ENCODE assay signal across 29 cellular contexts in the genomic region with DNA sequence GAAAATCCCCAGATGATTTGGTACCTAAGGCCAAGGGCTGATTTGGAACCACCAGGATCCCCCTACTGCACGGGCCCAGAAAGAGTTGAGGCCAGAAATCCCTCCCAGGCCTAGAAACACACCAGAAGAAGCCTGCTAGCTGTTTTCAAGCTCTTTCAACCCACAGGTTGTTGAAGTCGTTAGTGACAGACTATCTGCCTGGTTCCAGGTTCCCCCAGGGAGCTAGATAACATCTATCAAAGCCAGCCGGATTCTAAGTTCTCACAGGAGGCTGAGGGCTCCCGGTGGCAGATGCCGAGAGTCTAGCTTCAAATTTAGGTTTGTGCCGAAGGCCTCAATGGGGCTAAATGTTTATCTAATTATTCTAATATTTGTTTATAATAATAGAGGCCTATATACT.
"Had no signal": no experiment of that assay in that cellular context is flagged by ENCODE, and none has a peak within 500 bp of the region (broad histone marks: within the 10 kb centered on the region; RNA-seq: fewer than 3 reads in every experiment).

No MANE protein-coding gene starts in this region.

- ATAC-seq: gastroesophageal sphincter; naive thymus-derived CD8-positive, alpha-beta T cell; psoas muscle; stimulated activated effector memory CD8-positive, alpha-beta T cell treated with anti-CD3 and anti-CD28 coated beads, Interleukin-12 subunit alpha, Interleukin-12 subunit beta, amount 100 ng/mL, for 72 hours; stimulated activated naive CD8-positive, alpha-beta T cell treated with anti-CD3 and anti-CD28 coated beads, Interleukin-15, amount 100 ng/mL, for 72 hours; upper lobe of right lung had no signal

- H3K36me3 ChIP-seq: ascending aorta, gastroesophageal sphincter, pancreas, sigmoid colon, tibial artery, upper lobe of right lung had no signal

- H3K9me3 ChIP-seq: ascending aorta, gastroesophageal sphincter, pancreas, sigmoid colon, tibial artery, upper lobe of right lung had no signal

- H3K27ac ChIP-seq: ascending aorta, coronary artery, dorsolateral prefrontal cortex, gastroesophageal sphincter, hepatocyte, pancreas, psoas muscle, sigmoid colon, tibial artery, upper lobe of right lung had no signal

- H3K4me1 ChIP-seq: ascending aorta, pancreas, psoas muscle, sigmoid colon, upper lobe of right lung had no signal

- H3K4me2 ChIP-seq: hepatocyte had no signal

- H3K79me2 ChIP-seq: hepatocyte had no signal

- DNase-seq: activated CD4-positive, alpha-beta memory T cell treated with anti-CD3 and anti-CD28 coated beads, Interleukin-2, amount 10 ng/mL, durations not matched to agents 7 days and 5 days; activated CD4-positive, alpha-beta T cell treated with anti-CD3 and anti-CD28 coated beads for 1 hour; activated CD4-positive, alpha-beta T cell treated with anti-CD3 and anti-CD28 coated beads, Interleukin-2, amount 10 ng/mL, durations not matched to agents 7 days and 5 days; activated CD8-positive, alpha-beta memory T cell treated with anti-CD3 and anti-CD28 coated beads, Interleukin-2, amount 50 U/mL, for 48 hours; activated gamma-delta T cell; activated naive CD4-positive, alpha-beta T cell treated with anti-CD3 and anti-CD28 coated beads, Interleukin-2, amount 10 ng/mL, durations not matched to agents 7 days and 5 days; activated naive CD8-positive, alpha-beta T cell treated with anti-CD3 and anti-CD28 coated beads, Interleukin-2, amount 10 ng/mL, durations not matched to agents 7 days and 5 days; activated T-cell treated with anti-CD3 and anti-CD28 coated beads, Interleukin-2, amount 50 U/mL, for 24 hours; dorsolateral prefrontal cortex; effector memory CD4-positive, alpha-beta T cell; kidney; left colon; naive thymus-derived CD8-positive, alpha-beta T cell; nucleus accumbens; pancreas; psoas muscle; sigmoid colon; stimulated activated CD4-positive, alpha-beta T cell treated with anti-CD3 and anti-CD28 coated beads, Interleukin-4, amount 100 ng/mL, for 24 hours; stimulated activated naive CD8-positive, alpha-beta T cell treated with anti-CD3 and anti-CD28 coated beads, Interleukin-15, amount 100 ng/mL, for 72 hours; substantia nigra; tibial artery; upper lobe of right lung had no signal

- H3K4me3 ChIP-seq: ascending aorta, coronary artery, dorsolateral prefrontal cortex, gastroesophageal sphincter, hepatocyte, pancreas, psoas muscle, sigmoid colon, tibial artery, upper lobe of right lung had no signal

- FAIRE-seq: kidney, pancreas, small intestine, TTC549 had no signal

- H3K27me3 ChIP-seq: ascending aorta, gastroesophageal sphincter, hepatocyte, sigmoid colon, tibial artery, upper lobe of right lung had no signal

- H2AFZ ChIP-seq: hepatocyte had no signal
